In the genomic region with DNA sequence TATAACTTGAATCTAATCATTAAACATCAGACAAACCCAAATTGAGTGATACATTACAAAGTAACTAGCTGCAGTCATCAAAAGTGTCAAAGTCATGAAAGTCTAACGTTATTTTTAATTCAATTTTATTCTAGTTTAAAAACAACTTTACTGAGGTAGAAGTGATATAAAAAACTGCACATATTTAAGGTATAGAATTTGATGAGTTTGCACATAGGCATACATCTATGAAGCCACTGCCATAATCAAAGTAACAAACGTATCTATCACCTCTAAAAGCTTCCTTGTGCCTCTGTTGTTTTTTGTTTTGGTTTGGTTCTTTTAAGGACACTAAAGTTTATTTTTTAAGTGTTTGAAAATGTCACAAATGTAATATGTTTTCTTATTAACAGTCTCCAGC, we compare ENCODE assay signal across 22 cellular contexts.
A peak's percentile ranks its signal among the peaks of the same experiment; 100 is the strongest.
DNase-seq lines count a peak whose midpoint lies in the region; ATAC-seq, FAIRE-seq and TF ChIP-seq lines count a peak whose summit lies in the region.
"Had no signal": no experiment of that assay in that cellular context is flagged by ENCODE, and none has a peak within 500 bp of the region (broad histone marks: within the 10 kb centered on the region; RNA-seq: fewer than 3 reads in every experiment).

No MANE protein-coding gene starts in this region.

- H3K9me3 Mint-ChIP-seq in endodermal cell: no peaks in the 10 kb centered on the region
- H3K9me3 Mint-ChIP-seq in progenitor cell of endocrine pancreas (ENCODE audit: low read depth): peaks cover 3% of the 10 kb centered on the region
- H3K9me3 Mint-ChIP-seq: CD8-positive, alpha-beta memory T cell; H9; IgD-negative memory B cell had no signal

- H3K27me3 Mint-ChIP-seq in endodermal cell (ENCODE audit: insufficient read depth) (no peaks in the 10 kb centered on the region), progenitor cell of endocrine pancreas (no peaks in the 10 kb centered on the region)
- H3K27me3 Mint-ChIP-seq: B cell; CD8-positive, alpha-beta memory T cell; IgD-negative memory B cell had no signal

- BruUV-seq in HepG2 (replicated peaks; lab: Mats Ljungman, UMichigan): no TSS peak

- no peak overlapping the region for H3K27ac ChIP-seq in HepG2 (ENCODE audit: extremely low read length, insufficient read depth, low read length)
- H3K27ac ChIP-seq in right lobe of liver: no peak overlapping the region
- H3K27ac ChIP-seq in endodermal cell (ENCODE audit: low read depth, low read length): no peak overlapping the region
- H3K27ac ChIP-seq: 22Rv1; BLaER1 treated with 17β-estradiol and CSF1 and Interleukin-3, amounts not matched to agents 10 nM and 100 nM; HL-60 had no signal

- H3K27me3 ChIP-seq in HepG2 (ENCODE audit: control insufficient read depth in 1 of 2, insufficient read depth in 2 of 2, low read length in 2 of 2) (no peaks in the 10 kb centered on the region), right lobe of liver (no peaks in the 10 kb centered on the region), endodermal cell (ENCODE audit: control insufficient read depth, insufficient read depth, low read length, poor library complexity, severe bottlenecking) (no peaks in the 10 kb centered on the region)
- H3K27me3 ChIP-seq: BLaER1 treated with 17β-estradiol and CSF1 and Interleukin-3, amounts not matched to agents 10 nM and 100 nM had no signal

- no peak for TF ChIP-seq EP300 in HepG2 (IDR thresholded peaks at IDR 0.05; ENCODE audit: low read depth in 2 of 2, low read length in 2 of 2)
- TF ChIP-seq EP300 in HepG2 (CRISPR knock-in tag; IDR thresholded peaks at IDR 0.05; ENCODE audit: borderline replicate concordance): no peak

- ATAC-seq in HepG2: no peak
- no peak for ATAC-seq in right lobe of liver
- ATAC-seq in HG03439 (IDR thresholded peaks at IDR 0.05; ENCODE audit: unreplicated experiment): no peak
- ATAC-seq: GM12878 had no signal

- intact Hi-C loops in HepG2 (cut with micrococcal nuclease; ENCODE audit: unreplicated experiment): no loop called here
- intact Hi-C loops in right lobe of liver (cut with DNase I): no loop called here

- H3K4me1 Mint-ChIP-seq in endodermal cell (peaks cover 28% of the 10 kb centered on the region), progenitor cell of endocrine pancreas (ENCODE audit: low read depth) (peaks cover 3% of the 10 kb centered on the region)
- H3K4me1 Mint-ChIP-seq: B cell had no signal

- POLR2A ChIA-PET in HepG2 (lab: Yijun Ruan, JAX): no interaction called here

- H3K79me2 ChIP-seq in HepG2 (ENCODE audit: insufficient read depth, low read length): peaks cover 22% of the 10 kb centered on the region

- H3K9ac ChIP-seq in HepG2 (ENCODE audit: insufficient read depth, low read depth, low read length) (no peak overlapping the region), endodermal cell (ENCODE audit: extremely low read depth, low read length, poor library complexity, severe bottlenecking) (peak overlapping the region; percentile 9)
- H3K9ac ChIP-seq: BLaER1 treated with 17β-estradiol and CSF1 and Interleukin-3, amounts not matched to agents 10 nM and 100 nM had no signal

- H3K36me3 ChIP-seq in HepG2 (replicated peaks in 1 of 2; ENCODE audit: control insufficient read depth in 1 of 2, insufficient read depth in 2 of 2, low read length in 2 of 2) (peaks cover 1 to 28% of the 10 kb centered on the region in 2 experiments), right lobe of liver (no peaks in the 10 kb centered on the region), endodermal cell (ENCODE audit: control insufficient read depth, insufficient read depth, low read length) (peaks cover 14% of the 10 kb centered on the region)

- H3K4me3 Mint-ChIP-seq in endodermal cell: no peak overlapping the region
- no peak overlapping the region for H3K4me3 Mint-ChIP-seq in progenitor cell of endocrine pancreas (ENCODE audit: low read depth)
- H3K4me3 Mint-ChIP-seq: B cell; CD8-positive, alpha-beta memory T cell; H9; IgD-negative memory B cell had no signal

- H3K4me1 ChIP-seq in HepG2 (ENCODE audit: insufficient read depth, low read length): no peaks in the 10 kb centered on the region
- H3K4me1 ChIP-seq in right lobe of liver: peaks cover 0 to 4% (median under 1%) of the 10 kb centered on the region in 4 donors
- H3K4me1 ChIP-seq in endodermal cell (ENCODE audit: control insufficient read depth, insufficient read depth, low read length): peaks cover 5% of the 10 kb centered on the region
- H3K4me1 ChIP-seq: BLaER1 treated with 17β-estradiol and CSF1 and Interleukin-3, amounts not matched to agents 10 nM and 100 nM had no signal

- H3K4me2 ChIP-seq in HepG2 (ENCODE audit: low read depth, low read length): no peak overlapping the region
- H3K4me2 ChIP-seq: BLaER1 treated with 17β-estradiol and CSF1 and Interleukin-3, amounts not matched to agents 10 nM and 100 nM had no signal

- no peak for FAIRE-seq in HepG2 (lab: Jason Lieb, UNC)
- FAIRE-seq: GM12878, GM19239, H1 had no signal

- H3K36me3 Mint-ChIP-seq in endodermal cell (ENCODE audit: low read depth) (peaks cover 27% of the 10 kb centered on the region), progenitor cell of endocrine pancreas (ENCODE audit: insufficient read depth) (peaks cover 12% of the 10 kb centered on the region)

- H3K9me3 ChIP-seq in HepG2 (ENCODE audit: low read length) (no peaks in the 10 kb centered on the region), right lobe of liver (no peaks in the 10 kb centered on the region), endodermal cell (ENCODE audit: control insufficient read depth, low read length) (no peaks in the 10 kb centered on the region)

- no peak overlapping the region for H3K4me3 ChIP-seq in HepG2 (replicated peaks in 1 of 3; ENCODE audit: insufficient read depth in 1 of 3, low read depth in 2 of 3, low read length in 3 of 3)
- no peak overlapping the region for H3K4me3 ChIP-seq in right lobe of liver
- no peak overlapping the region for H3K4me3 ChIP-seq in endodermal cell (ENCODE audit: low read length)
- H3K4me3 ChIP-seq: BLaER1 treated with 17β-estradiol and CSF1 and Interleukin-3, amounts not matched to agents 10 nM and 100 nM; GM12878 had no signal

- 99% methylated on average over 2 of the region's 2 CpGs for WGBS in HepG2 (ENCODE audit: low lambda C conversion rate)
- WGBS in right lobe of liver (ENCODE audit: insufficient coverage, low coverage, low lambda C conversion rate, missing lambda C conversion rate): 92% methylated on average over 2 of the region's 2 CpGs
- WGBS in endodermal cell (ENCODE audit: insufficient coverage in 1 of 2, insufficient read length in 1 of 2), 2 experiments: 94% methylated on average over 2 of the region's 2 CpGs; no CpG with 5 or more reads in 1 of the 2 experiments

- CTCF ChIA-PET in HepG2 (lab: Yijun Ruan, JAX; ENCODE audit: low intra/inter-chr PET ratio, low total read pairs): no interaction called here

- DNase-seq in HepG2 (ENCODE audit: low spot score) (no peak), right lobe of liver (no peak), endodermal cell (no peak), progenitor cell of endocrine pancreas (ENCODE audit: low spot score, unreplicated experiment) (no peak), LoVo (ENCODE audit: low spot score) (no peak), KG1 (lab: John Stamatoyannopoulos, UW) (no peak)
- DNase-seq: CD8-positive, alpha-beta memory T cell; COR-L47; DMS 273 treated with DMSO at 0.1 percent for 48 hours; DMS53; DND-41; EL; H9 had no signal

- TF ChIP-seq RAD21 in HepG2 (CRISPR knock-in tag; IDR thresholded peaks at IDR 0.05): no peak

- TF ChIP-seq POLR2A in HepG2 (IDR thresholded peaks at IDR 0.05; ENCODE audit: insufficient read depth in 1 of 2, low read depth in 2 of 2, low read length in 2 of 2) (no peak), right lobe of liver (IDR thresholded peaks at IDR 0.05) (no peak)

- no peak overlapping the region for H2AFZ ChIP-seq in HepG2 (ENCODE audit: low read length)

- in situ Hi-C loops in HepG2 (cut with HindIII; ENCODE audit: extremely low pct_ligation_motif_present, low pct_unique_long_range_greater_than_20kb): no loop called here

- no peak overlapping the region for H3K27ac Mint-ChIP-seq in endodermal cell
- H3K27ac Mint-ChIP-seq in progenitor cell of endocrine pancreas: peak overlapping the region; percentile 43
- H3K27ac Mint-ChIP-seq: B cell had no signal

- peaks cover 2% of the 10 kb centered on the region for H4K20me1 ChIP-seq in HepG2 (ENCODE audit: insufficient read depth, low read length)

- TF ChIP-seq CTCF in HepG2 (CRISPR knock-in tag; IDR thresholded peaks at IDR 0.05) (no peak), right lobe of liver (IDR thresholded peaks at IDR 0.05) (no peak), endodermal cell (conservative IDR thresholded peaks at IDR 0.05) (no peak), progenitor cell of endocrine pancreas (IDR thresholded peaks at IDR 0.05; ENCODE audit: unreplicated experiment) (no peak)

TF ChIP-seq in HepG2, 621 proteins besides CTCF, POLR2A, EP300 and RAD21:
- TF ChIP-seq MAFF (IDR thresholded peaks at IDR 0.05; ENCODE audit: low read depth, low read length) (no peak), MAFK (conservative IDR thresholded peaks at IDR 0.05 in 1 of 2, IDR thresholded peaks at IDR 0.05 in 1 of 2; ENCODE audit: low read length in 2 of 2) (peak; percentile 49 to 62; a peak in 3 of 4 replicates), TFDP2 (CRISPR knock-in tag; IDR thresholded peaks at IDR 0.05) (no peak)
